Comparison of ENCODE assay signal across 9 cellular contexts in the genomic region with DNA sequence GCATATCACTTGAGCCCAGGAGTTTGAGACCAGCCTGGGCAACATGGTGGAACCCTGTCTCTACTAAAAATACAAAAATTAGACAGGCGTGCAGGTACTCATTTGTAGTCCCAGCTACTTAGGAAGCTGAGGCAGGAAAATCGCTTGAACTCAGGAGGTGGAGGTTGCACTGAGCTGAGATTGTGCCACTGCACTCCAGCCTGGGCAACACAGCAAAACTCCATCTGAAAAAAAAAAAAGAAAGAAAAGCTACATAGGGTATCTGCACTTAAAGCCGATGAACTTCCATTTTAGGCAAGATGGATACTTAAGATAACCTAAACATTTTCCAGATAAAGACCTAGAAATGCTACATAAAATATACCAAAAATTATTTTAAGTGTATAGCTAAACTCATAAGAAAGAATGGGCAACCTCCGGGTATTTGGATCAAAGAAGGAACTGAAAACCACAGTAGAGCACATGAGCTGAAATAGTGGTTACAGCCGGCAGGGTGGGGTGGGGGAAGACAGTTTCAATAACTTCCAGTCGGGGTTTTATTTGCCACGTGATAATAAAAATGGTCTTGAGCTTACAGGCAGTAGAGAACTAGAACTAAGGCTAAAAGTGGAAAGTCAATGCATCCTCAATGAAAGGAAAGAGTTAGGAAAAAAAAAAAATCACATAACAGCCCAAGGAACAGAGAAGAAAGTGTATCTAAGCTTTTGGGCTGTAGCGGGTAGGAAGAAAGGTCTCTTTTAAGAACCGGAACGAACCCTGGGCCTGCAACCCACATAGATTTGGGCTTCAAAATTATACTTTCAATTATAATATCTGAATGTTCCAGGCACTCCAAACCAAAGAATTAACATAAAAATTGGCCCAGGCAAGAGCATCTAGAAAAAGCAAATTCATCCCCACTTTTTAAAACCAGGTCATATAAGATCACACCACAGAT. TPM values are rescaled to one million over a fixed set of nuclear protein-coding genes. Genes with fewer than 3 reads are reported as not detected.
DNase-seq lines count a peak whose midpoint lies in the region; ATAC-seq and TF ChIP-seq lines count a peak whose summit lies in the region.
"Had no signal": no experiment of that assay in that cellular context is flagged by ENCODE, and none has a peak within 500 bp of the region (broad histone marks: within the 10 kb centered on the region; RNA-seq: fewer than 3 reads in every experiment).

No MANE protein-coding gene starts in this region.

- CTCF ChIA-PET in activated CD4-positive, alpha-beta T cell treated with anti-CD3 and anti-CD28 coated beads for 36 hours (lab: Charles Lee): interaction anchor here (0.7 to 3.6 kb wide), 14 partner anchors 9 to 384 kb away, joined by 3 to 21 read pairs (median 4); no protein-coding TSS in a partner anchor
- CTCF ChIA-PET in SK-N-SH (lab: Yijun Ruan, JAX): interaction anchor here (1.8 to 5.5 kb wide), 2 partner anchors 146 to 181 kb away, joined by 18 to 24 read pairs; no protein-coding TSS in a partner anchor

- H3K79me2 ChIP-seq in SK-N-SH (ENCODE audit: insufficient read depth): peaks cover 16% of the 10 kb centered on the region; the same call in 1 of the 2 replicates

- no peak for TF ChIP-seq CTCF in SK-N-SH (IDR thresholded peaks at IDR 0.05)

- no peaks in the 10 kb centered on the region for H3K9me3 Mint-ChIP-seq in activated CD4-positive, alpha-beta T cell treated with anti-CD3 and anti-CD28 coated beads for 36 hours (ENCODE audit: low read depth)
- no peaks in the 10 kb centered on the region for H3K9me3 Mint-ChIP-seq in stimulated activated naive B cell treated with anti-CD40 and anti-IgM and Interleukin-4, amounts not matched to agents 10 μg/mL and 1 μg/mL and 100 μg/mL, for 72 hours

- H3K9ac ChIP-seq in SK-N-SH: no peak overlapping the region

- H3K4me1 Mint-ChIP-seq in activated CD4-positive, alpha-beta T cell treated with anti-CD3 and anti-CD28 coated beads for 36 hours: peaks cover 49% of the 10 kb centered on the region
- peaks cover 50% of the 10 kb centered on the region for H3K4me1 Mint-ChIP-seq in T-helper 17 cell
- H3K4me1 Mint-ChIP-seq in stimulated activated naive B cell treated with anti-CD40 and anti-IgM and Interleukin-4, amounts not matched to agents 10 μg/mL and 1 μg/mL and 100 μg/mL, for 72 hours: peaks cover 27 to 47% of the 10 kb centered on the region in 2 donors

- TF ChIP-seq EP300 in SK-N-SH (IDR thresholded peaks at IDR 0.05; ENCODE audit: borderline replicate concordance in 1 of 2, low read depth in 1 of 2, low read length in 1 of 2): no peak

- H3K9me3 ChIP-seq in T-helper 17 cell (ENCODE audit: control insufficient read depth, low read length, poor library complexity, severe bottlenecking) (no peaks in the 10 kb centered on the region), SK-N-SH (no peaks in the 10 kb centered on the region)
- H3K9me3 ChIP-seq: A549 had no signal

- peak overlapping the region in 1 of 2 experiments; percentile 48; a peak in 2 of 4 replicates for H3K27ac ChIP-seq in SK-N-SH (ENCODE audit: low read depth in 2 of 2, low read length in 1 of 2)
- H3K27ac ChIP-seq: A549 had no signal

- H3K4me1 ChIP-seq in SK-N-SH (ENCODE audit: control insufficient read depth in 1 of 2, insufficient read depth in 2 of 2, low read depth in 1 of 2, low read length in 1 of 2): peaks cover 7 to 36% of the 10 kb centered on the region in 2 experiments

- TF ChIP-seq RAD21 in SK-N-SH (IDR thresholded peaks at IDR 0.05; ENCODE audit: low read length): no peak

- WGBS in SK-N-SH (ENCODE audit: low lambda C conversion rate): 95% methylated on average over 10 of the region's 10 CpGs

- no peak overlapping the region for H3K4me3 ChIP-seq in SK-N-SH (ENCODE audit: low read depth in 2 of 2, low read length in 1 of 2)
- H3K4me3 ChIP-seq: A549 had no signal

- H3K27me3 ChIP-seq in SK-N-SH (ENCODE audit: insufficient read depth): no peaks in the 10 kb centered on the region

- peaks cover 16% of the 10 kb centered on the region for H3F3A ChIP-seq in SK-N-SH (replicated peaks; ENCODE audit: insufficient read depth)

- no peak overlapping the region for H3K4me3 Mint-ChIP-seq in activated CD4-positive, alpha-beta T cell treated with anti-CD3 and anti-CD28 coated beads for 36 hours
- peak overlapping the region; percentile 78 for H3K4me3 Mint-ChIP-seq in T-helper 17 cell
- peak overlapping the region; percentile 6 to 37 for H3K4me3 Mint-ChIP-seq in stimulated activated naive B cell treated with anti-CD40 and anti-IgM and Interleukin-4, amounts not matched to agents 10 μg/mL and 1 μg/mL and 100 μg/mL, for 72 hours

- POLR2A ChIA-PET in activated CD4-positive, alpha-beta T cell treated with anti-CD3 and anti-CD28 coated beads for 36 hours (lab: Charles Lee): interaction anchor here (0.6 to 0.7 kb wide), 4 partner anchors 13 to 384 kb away, joined by 3 to 9 read pairs (median 5); no protein-coding TSS in a partner anchor
- POLR2A ChIA-PET in SK-N-SH (lab: Yijun Ruan, JAX): no interaction called here

- H4K20me1 ChIP-seq in SK-N-SH (ENCODE audit: insufficient read depth): no peaks in the 10 kb centered on the region

- H2AFZ ChIP-seq in SK-N-SH (ENCODE audit: low read depth): no peak overlapping the region

- DNase-seq in activated CD4-positive, alpha-beta T cell treated with anti-CD3 and anti-CD28 coated beads for 36 hours: peak; percentile 49
- DNase-seq in activated CD4-positive, alpha-beta T cell treated with anti-CD3 and anti-CD28 coated beads for 1 hour: no peak
- DNase-seq in T-helper 17 cell: peak; percentile 14 to 23 (median 17)
- DNase-seq in epidermal melanocyte (ENCODE audit: insufficient read length, low spot score): peak; percentile 57
- DNase-seq in stimulated activated naive B cell treated with anti-CD40 and anti-IgM and Interleukin-4, amounts not matched to agents 10 μg/mL and 1 μg/mL and 100 μg/mL, for 72 hours: peak; percentile 57
- DNase-seq in DMS79 treated with DMSO at 0.1 percent for 48 hours (lab: John Stamatoyannopoulos, UW): no peak
- DNase-seq in SK-N-SH: no peak

- ATAC-seq in activated CD4-positive, alpha-beta T cell treated with anti-CD3 and anti-CD28 coated beads for 36 hours: peak; percentile 53
- ATAC-seq in HG03097 (IDR thresholded peaks at IDR 0.05; ENCODE audit: low FRiP score, unreplicated experiment) (peak; percentile 74), T-helper 17 cell (peak; percentile 91)
- peak; percentile 94 to 97 for ATAC-seq in stimulated activated naive B cell treated with anti-CD40 and anti-IgM and Interleukin-4, amounts not matched to agents 10 μg/mL and 1 μg/mL and 100 μg/mL, for 72 hours (replicated peaks)
- ATAC-seq: A549 had no signal

- H3K36me3 ChIP-seq in SK-N-SH (replicated peaks in 1 of 2; ENCODE audit: control insufficient read depth in 1 of 2, insufficient read depth in 2 of 2, low read length in 1 of 2): peaks cover 9 to 23% of the 10 kb centered on the region in 2 experiments

- H3K27ac Mint-ChIP-seq in activated CD4-positive, alpha-beta T cell treated with anti-CD3 and anti-CD28 coated beads for 36 hours: no peak overlapping the region
- H3K27ac Mint-ChIP-seq in T-helper 17 cell: peak overlapping the region; percentile 94
- no peak overlapping the region for H3K27ac Mint-ChIP-seq in stimulated activated naive B cell treated with anti-CD40 and anti-IgM and Interleukin-4, amounts not matched to agents 10 μg/mL and 1 μg/mL and 100 μg/mL, for 72 hours

- intact Hi-C loops in activated CD4-positive, alpha-beta T cell treated with anti-CD3 and anti-CD28 coated beads for 36 hours (cut with DNase I, micrococcal nuclease): loop anchor here (1.0 to 5.0 kb wide), 6 partner anchors 22 to 237 kb away; no protein-coding TSS in a partner anchor

- peaks cover 12% of the 10 kb centered on the region for H3K27me3 Mint-ChIP-seq in activated CD4-positive, alpha-beta T cell treated with anti-CD3 and anti-CD28 coated beads for 36 hours
- H3K27me3 Mint-ChIP-seq in T-helper 17 cell: no peaks in the 10 kb centered on the region
- H3K27me3 Mint-ChIP-seq in stimulated activated naive B cell treated with anti-CD40 and anti-IgM and Interleukin-4, amounts not matched to agents 10 μg/mL and 1 μg/mL and 100 μg/mL, for 72 hours: peaks cover 52 to 67% of the 10 kb centered on the region in 2 donors

- no peak overlapping the region for H3K4me2 ChIP-seq in SK-N-SH
- H3K4me2 ChIP-seq: A549 had no signal

- H3K36me3 Mint-ChIP-seq in activated CD4-positive, alpha-beta T cell treated with anti-CD3 and anti-CD28 coated beads for 36 hours (ENCODE audit: low read depth): peaks cover 40% of the 10 kb centered on the region
- no peaks in the 10 kb centered on the region for H3K36me3 Mint-ChIP-seq in T-helper 17 cell (ENCODE audit: low read depth)
- H3K36me3 Mint-ChIP-seq in stimulated activated naive B cell treated with anti-CD40 and anti-IgM and Interleukin-4, amounts not matched to agents 10 μg/mL and 1 μg/mL and 100 μg/mL, for 72 hours: peaks cover 52 to 55% of the 10 kb centered on the region in 2 donors

- H3K9me2 ChIP-seq in SK-N-SH: no peaks in the 10 kb centered on the region

TF ChIP-seq in SK-N-SH, 30 proteins besides CTCF, POLR2A, EP300 and RAD21:
- TF ChIP-seq JUND (IDR thresholded peaks at IDR 0.05): no peak
- no peak for TF ChIP-seq NFIC (IDR thresholded peaks at IDR 0.05; ENCODE audit: borderline replicate concordance)
- no peak for TF ChIP-seq FOXM1 (IDR thresholded peaks at IDR 0.05; ENCODE audit: low read depth)
- TF ChIP-seq RXRA (IDR thresholded peaks at IDR 0.05; ENCODE audit: borderline replicate concordance, low read depth): no peak

RNA-seq across cellular contexts. Expression of gene CFDP1, which starts 53.1 kb away (rescaled TPM):
- total RNA-seq in activated CD4-positive, alpha-beta T cell treated with anti-CD3 and anti-CD28 coated beads for 36 hours: 10 to 100 TPM; 44.0 to 48.2 TPM
- total RNA-seq in T-helper 17 cell: 10 to 100 TPM; 33.6 to 34.7 TPM
- 37.9 and 46.0 TPM in 2 replicates for polyA plus RNA-seq in SK-N-SH (2012; rRNA removed)
- polyA plus RNA-seq in SK-N-SH (2012; cell fraction: cytosol; rRNA removed): 60.6 and 90.4 TPM in 2 replicates
- polyA plus RNA-seq in SK-N-SH (2012; cell fraction: nucleus; rRNA removed): 18.4 and 20.5 TPM in 2 replicates

Comparison
In these comparisons a context has a peak if more than half of its experiments do, and no peak if none do; other contexts are left out.
1. DNase-seq: peak in activated CD4-positive, alpha-beta T cell treated with anti-CD3 and anti-CD28 coated beads for 36 hours (single experiment), T-helper 17 cell (3 of 3), epidermal melanocyte (single experiment) and stimulated activated naive B cell treated with anti-CD40 and anti-IgM and Interleukin-4, amounts not matched to agents 10 μg/mL and 1 μg/mL and 100 μg/mL, for 72 hours (single experiment); none in activated CD4-positive, alpha-beta T cell treated with anti-CD3 and anti-CD28 coated beads for 1 hour (single experiment), DMS79 treated with DMSO at 0.1 percent for 48 hours (single experiment) and SK-N-SH (single experiment).
2. Peak in every context shown above with its lines, with median percentiles within 50 percentile points of each other: ATAC-seq.